22 cellular contexts compared by ENCODE assay signal in the genomic region with DNA sequence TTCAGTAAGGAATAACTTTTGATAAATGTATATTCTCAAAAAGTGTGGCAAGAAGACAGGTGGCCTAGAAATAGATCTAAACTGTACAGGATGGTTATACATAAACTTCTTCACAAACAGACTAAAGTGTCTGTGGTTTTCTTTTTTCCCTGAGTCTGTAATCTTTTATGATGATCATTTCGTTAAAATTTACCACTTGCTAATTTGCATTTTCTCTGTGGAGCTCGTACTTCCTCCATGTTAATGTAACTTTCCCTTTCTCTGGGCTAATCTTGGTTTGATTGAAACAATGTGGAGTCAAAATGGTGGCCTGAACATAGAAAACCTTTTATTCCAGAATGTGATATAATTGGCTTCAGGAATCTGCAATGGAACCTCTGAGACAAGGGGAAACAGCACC.
"Had no signal": no experiment of that assay in that cellular context is flagged by ENCODE, and none has a peak within 500 bp of the region (broad histone marks: within the 10 kb centered on the region; RNA-seq: fewer than 3 reads in every experiment).

No MANE protein-coding gene starts in this region.

- H3K36me3 ChIP-seq: brain microvascular endothelial cell, esophagus squamous epithelium, right atrium auricular region, tibial nerve, vagina had no signal

- H3K27me3 ChIP-seq: brain microvascular endothelial cell, esophagus squamous epithelium, right atrium auricular region, tibial nerve, vagina had no signal

- H3K9me3 ChIP-seq: esophagus squamous epithelium, right atrium auricular region, tibial nerve, vagina had no signal

- DNase-seq: activated CD4-positive, alpha-beta T cell treated with anti-CD3 and anti-CD28 coated beads, Interleukin-2, amount 50 U/mL, for 1 hour; activated naive CD4-positive, alpha-beta T cell; activated naive CD8-positive, alpha-beta T cell treated with anti-CD3 and anti-CD28 coated beads, Interleukin-2, amount 10 ng/mL, durations not matched to agents 7 days and 5 days; activated T-cell treated with anti-CD3 and anti-CD28 coated beads for 4 hours; brain microvascular endothelial cell; cortex of kidney; effector CD4-positive, alpha-beta T cell; esophagus squamous epithelium; hippocampal formation; mesendoderm; nucleus accumbens; stimulated activated CD4-positive, alpha-beta T cell treated with anti-CD3 and anti-CD28 coated beads, Interleukin-15, amount 100 ng/mL, for 24 hours; stimulated activated CD4-positive, alpha-beta T cell treated with anti-CD3 and anti-CD28 coated beads, Interleukin-4, amount 100 ng/mL, for 1 hour; substantia nigra had no signal

- H3K4me3 ChIP-seq: esophagus squamous epithelium, right atrium auricular region, skin epidermis, tibial nerve, vagina had no signal

- H3K27ac Mint-ChIP-seq: activated naive CD8-positive, alpha-beta T cell treated with anti-CD3 and anti-CD28 coated beads, Interleukin-2, amount 10 ng/mL, durations not matched to agents 7 days and 5 days; nephron; progenitor cell of endocrine pancreas had no signal

- ATAC-seq: activated CD4-positive, CD25-positive, alpha-beta regulatory T cell treated with anti-CD3 and anti-CD28 coated beads, Interleukin-2, amount 50 U/mL, for 24 hours had no signal

- H3K27me3 Mint-ChIP-seq: progenitor cell of endocrine pancreas had no signal

- H3K4me1 ChIP-seq: esophagus squamous epithelium, right atrium auricular region, tibial nerve, vagina had no signal

- H3K27ac ChIP-seq: brain microvascular endothelial cell, esophagus squamous epithelium, right atrium auricular region, skin epidermis, tibial nerve, vagina had no signal

- H3K36me3 Mint-ChIP-seq: activated naive CD8-positive, alpha-beta T cell treated with anti-CD3 and anti-CD28 coated beads, Interleukin-2, amount 10 ng/mL, durations not matched to agents 7 days and 5 days had no signal

- H3K4me1 Mint-ChIP-seq: central memory CD8-positive, alpha-beta T cell; nephron had no signal

- H3K9me3 Mint-ChIP-seq: activated naive CD8-positive, alpha-beta T cell treated with anti-CD3 and anti-CD28 coated beads, Interleukin-2, amount 10 ng/mL, durations not matched to agents 7 days and 5 days; central memory CD8-positive, alpha-beta T cell; nephron had no signal

- H3K4me3 Mint-ChIP-seq: activated naive CD8-positive, alpha-beta T cell treated with anti-CD3 and anti-CD28 coated beads, Interleukin-2, amount 10 ng/mL, durations not matched to agents 7 days and 5 days; central memory CD8-positive, alpha-beta T cell; nephron had no signal
